ENCODE assay signal across 22 cellular contexts in the genomic region with DNA sequence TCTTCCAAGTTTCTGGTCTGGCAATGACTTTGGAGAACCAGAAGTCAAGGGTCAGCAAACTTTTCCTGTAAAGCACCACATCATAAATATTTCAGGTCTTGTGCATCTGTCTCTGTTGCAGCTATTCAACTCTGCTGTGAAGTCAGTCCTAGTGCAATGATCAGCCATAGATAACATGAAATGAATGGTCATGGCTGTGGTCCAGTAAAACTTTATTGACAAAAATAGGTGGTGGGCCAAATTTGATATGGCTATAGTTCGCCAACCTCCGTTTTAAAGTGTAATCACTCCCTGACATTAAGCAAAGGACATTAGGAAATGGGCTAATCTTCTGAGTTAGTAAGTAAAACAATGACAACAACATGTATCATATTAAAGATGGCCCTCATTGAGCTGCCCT. TPM values are rescaled to one million over a fixed set of nuclear protein-coding genes. Genes with fewer than 3 reads are reported as not detected.
DNase-seq lines count a peak whose midpoint lies in the region; ATAC-seq and TF ChIP-seq lines count a peak whose summit lies in the region.
"Had no signal": no experiment of that assay in that cellular context is flagged by ENCODE, and none has a peak within 500 bp of the region (broad histone marks: within the 10 kb centered on the region; RNA-seq: fewer than 3 reads in every experiment).

No MANE protein-coding gene starts in this region.

- intact Hi-C loops in activated B cell treated with CpG ODN at 0.5 μM for 24 hours (cut with micrococcal nuclease) (no loop called here), Right ventricle myocardium inferior (cut with DNase I) (no loop called here), colonic mucosa (cut with DNase I) (no loop called here)

- no peaks in the 10 kb centered on the region for H3K36me3 ChIP-seq in colonic mucosa

- ATAC-seq in activated B cell treated with CpG ODN at 0.5 μM for 24 hours (ENCODE audit: low read depth), result no peak
- no peak for ATAC-seq in Right ventricle myocardium inferior
- ATAC-seq in HG03460 (IDR thresholded peaks at IDR 0.05; ENCODE audit: unreplicated experiment), result no peak
- ATAC-seq: HCT116, HepG2 had no signal

- TF ChIP-seq CTCF in HFFc6 (IDR thresholded peaks at IDR 0.05) (no peak), activated B cell treated with CpG ODN at 0.5 μM for 24 hours (IDR thresholded peaks at IDR 0.05) (no peak), fibroblast of the aortic adventitia (IDR thresholded peaks at IDR 0.05; ENCODE audit: insufficient read depth, low read length) (no peak), colonic mucosa (IDR thresholded peaks at IDR 0.05) (no peak)

- no peak overlapping the region for H3K27ac ChIP-seq in colonic mucosa
- H3K27ac ChIP-seq: HL-60, KMS-11 had no signal

- H3K27me3 Mint-ChIP-seq in HFFc6 (ENCODE audit: insufficient read depth) (peaks cover 3% of the 10 kb centered on the region; the same call in 1 of the 2 replicates), activated B cell treated with CpG ODN at 0.5 μM for 24 hours (no peaks in the 10 kb centered on the region)

- no peak for DNase-seq in HFFc6
- DNase-seq in activated B cell treated with CpG ODN at 0.5 μM for 24 hours, result no peak
- peak; percentile 52 for DNase-seq in fibroblast of the aortic adventitia (ENCODE audit: low read depth)
- no peak for DNase-seq in Right ventricle myocardium inferior (ENCODE audit: missing footprints)
- DNase-seq in activated CD4-positive, alpha-beta T cell treated with anti-CD3 and anti-CD28 coated beads, Interleukin-2, amount 50 U/mL, for 1 hour, result no peak
- DNase-seq in colonic mucosa, result no peak
- DNase-seq: C1 segment of cervical spinal cord; Calu3; CD8-positive, alpha-beta memory T cell; DMS153; NCI-H1105 treated with DMSO at 0.1 percent for 48 hours; NCI-H1694 treated with DMSO at 0.1 percent for 48 hours; NCI-H2081 treated with DMSO at 0.1 percent for 48 hours; NCI-H2171 treated with DMSO at 0.1 percent for 48 hours; NCI-H446; NCI-H526; Right ventricle myocardium superior had no signal

- H3K27ac Mint-ChIP-seq in HFFc6 (peak overlapping the region; percentile 75), activated B cell treated with CpG ODN at 0.5 μM for 24 hours (peak overlapping the region; percentile 62)
- H3K27ac Mint-ChIP-seq: CD8-positive, alpha-beta memory T cell had no signal

- POLR2A ChIA-PET in activated B cell treated with CpG ODN at 0.5 μM for 24 hours (lab: Charles Lee), result interaction anchor here (0.8 to 9.8 kb wide), 4 partner anchors 7 to 30 kb away, joined by 3 to 99 read pairs (median 5); a partner anchor contains a TSS

- no peak overlapping the region for H3K4me3 ChIP-seq in fibroblast of the aortic adventitia (ENCODE audit: low read depth, low read length)
- H3K4me3 ChIP-seq in colonic mucosa, result no peak overlapping the region

- H3K9me3 Mint-ChIP-seq in HFFc6, result no peaks in the 10 kb centered on the region
- H3K9me3 Mint-ChIP-seq in activated B cell treated with CpG ODN at 0.5 μM for 24 hours, result no peaks in the 10 kb centered on the region

- no peak overlapping the region for H3K9ac ChIP-seq in colonic mucosa (ENCODE audit: low read depth in 2 of 2, low read length in 2 of 2)
- H3K9ac ChIP-seq: KMS-11 had no signal

- no peaks in the 10 kb centered on the region for H3K27me3 ChIP-seq in colonic mucosa

- no peaks in the 10 kb centered on the region for H3K4me1 ChIP-seq in colonic mucosa

- H3K9me3 ChIP-seq in colonic mucosa, result no peaks in the 10 kb centered on the region

- H3K36me3 Mint-ChIP-seq in HFFc6 (ENCODE audit: low read depth) (no peaks in the 10 kb centered on the region), activated B cell treated with CpG ODN at 0.5 μM for 24 hours (ENCODE audit: low read depth) (no peaks in the 10 kb centered on the region)

- CTCF ChIA-PET in activated B cell treated with CpG ODN at 0.5 μM for 24 hours (lab: Charles Lee), result interaction anchor here (1.3 kb wide), 1 partner anchor 25 kb away, joined by 3 read pairs; no protein-coding TSS in a partner anchor

- H3K4me1 Mint-ChIP-seq in HFFc6 (ENCODE audit: low read depth) (peaks cover 32% of the 10 kb centered on the region), activated B cell treated with CpG ODN at 0.5 μM for 24 hours (peaks cover 56% of the 10 kb centered on the region)
- H3K4me1 Mint-ChIP-seq: CD8-positive, alpha-beta memory T cell had no signal

- peak overlapping the region; percentile 63; the same call in 1 of the 2 replicates for H3K4me3 Mint-ChIP-seq in HFFc6
- H3K4me3 Mint-ChIP-seq in activated B cell treated with CpG ODN at 0.5 μM for 24 hours, result no peak overlapping the region
- H3K4me3 Mint-ChIP-seq: CD8-positive, alpha-beta memory T cell had no signal

RNA-seq across cellular contexts. Expression of a gene that starts 20.8 kb away (rescaled TPM):
- 10 to 100 TPM; 24.5 to 35.4 (median 31.1) TPM for total RNA-seq in HFFc6 (2021; fragmentation: NEBNext Ultra II Directional; extraction: Animal tissue kit (Norgen Biotek cat#: 25700))
- total RNA-seq in activated B cell treated with CpG ODN at 0.5 μM for 24 hours (102 and 113 TPM in 2 replicates), fibroblast of the aortic adventitia (ENCODE audit: low replicate concordance) (13.7 and 83.5 TPM in 2 replicates), Right ventricle myocardium inferior (3.9 TPM), colonic mucosa (10 to 100 TPM; 88.4 to 96.2 TPM)

RNA-seq across cellular contexts. Expression of a gene that starts 30.5 kb away (rescaled TPM):
- 10 to 100 TPM; 18.9 to 26.7 (median 22.0) TPM for total RNA-seq in HFFc6 (2021; fragmentation: NEBNext Ultra II Directional; extraction: Animal tissue kit (Norgen Biotek cat#: 25700))
- total RNA-seq in activated B cell treated with CpG ODN at 0.5 μM for 24 hours (16.6 and 18.7 TPM in 2 replicates), fibroblast of the aortic adventitia (ENCODE audit: low replicate concordance) (40.3 and 46.0 TPM in 2 replicates), Right ventricle myocardium inferior (41.5 TPM), colonic mucosa (10 to 100 TPM; 36.5 to 37.4 TPM)
